ENCODE assay signal across 28 cellular contexts in genomic region chr7:38942431-38943051, GRCh38. TPM values are rescaled to one million over a fixed set of nuclear protein-coding genes. Genes with fewer than 3 reads are reported as not detected.
"Had no signal": no experiment of that assay in that cellular context is flagged by ENCODE, and none has a peak within 500 bp of the region (broad histone marks: within the 10 kb centered on the region; RNA-seq: fewer than 3 reads in every experiment).

No MANE protein-coding gene starts in this region.

- H3K4me1 Mint-ChIP-seq: activated CD4-positive, alpha-beta T cell treated with anti-CD3 and anti-CD28 coated beads, Interleukin-2, amount 10 ng/mL, durations not matched to agents 7 days and 5 days had no signal

- H3K9me3 Mint-ChIP-seq: activated CD4-positive, alpha-beta memory T cell treated with anti-CD3 and anti-CD28 coated beads for 36 hours; activated CD4-positive, alpha-beta T cell treated with anti-CD3 and anti-CD28 coated beads, Interleukin-2, amount 10 ng/mL, durations not matched to agents 7 days and 5 days; activated naive CD4-positive, alpha-beta T cell treated with anti-CD3 and anti-CD28 coated beads, Interleukin-2, amount 50 U/mL, for 72 hours had no signal

- H3K4me1 ChIP-seq: breast epithelium had no signal

- H3K4me3 Mint-ChIP-seq: activated CD4-positive, alpha-beta memory T cell treated with anti-CD3 and anti-CD28 coated beads for 36 hours; activated CD4-positive, alpha-beta T cell treated with anti-CD3 and anti-CD28 coated beads, Interleukin-2, amount 10 ng/mL, durations not matched to agents 7 days and 5 days; activated T-cell treated with anti-CD3 and anti-CD28 coated beads, Interleukin-2, amount 50 U/mL, for 4 hours had no signal

- H3K9ac ChIP-seq: SK-N-SH had no signal

- H3K4me2 ChIP-seq: SK-N-SH had no signal

- ATAC-seq: activated naive CD4-positive, alpha-beta T cell treated with anti-CD3 and anti-CD28 coated beads, Interleukin-2, amount 50 U/mL, for 72 hours; activated T-cell treated with anti-CD3 and anti-CD28 coated beads, Interleukin-2, amount 50 U/mL, for 4 hours; Panc1; Right ventricle myocardium inferior had no signal

- H3K36me3 Mint-ChIP-seq: activated CD4-positive, alpha-beta memory T cell treated with anti-CD3 and anti-CD28 coated beads for 36 hours; activated naive CD4-positive, alpha-beta T cell treated with anti-CD3 and anti-CD28 coated beads, Interleukin-2, amount 50 U/mL, for 72 hours had no signal

- H3K36me3 ChIP-seq: breast epithelium had no signal

- H3K27ac Mint-ChIP-seq: activated CD4-positive, alpha-beta memory T cell treated with anti-CD3 and anti-CD28 coated beads for 36 hours; activated CD4-positive, alpha-beta T cell treated with anti-CD3 and anti-CD28 coated beads, Interleukin-2, amount 10 ng/mL, durations not matched to agents 7 days and 5 days; activated naive CD4-positive, alpha-beta T cell treated with anti-CD3 and anti-CD28 coated beads, Interleukin-2, amount 50 U/mL, for 72 hours had no signal

- H3K27ac ChIP-seq: breast epithelium, VCaP had no signal

- H3K27me3 ChIP-seq: breast epithelium had no signal

- DNase-seq: activated CD4-positive, alpha-beta memory T cell treated with anti-CD3 and anti-CD28 coated beads for 36 hours; activated CD4-positive, alpha-beta T cell treated with anti-CD3 and anti-CD28 coated beads, Interleukin-2, amount 10 ng/mL, durations not matched to agents 7 days and 5 days; activated CD4-positive, CD25-positive, alpha-beta regulatory T cell; activated CD8-positive, alpha-beta memory T cell treated with anti-CD3 and anti-CD28 coated beads for 24 hours; activated effector memory CD4-positive, alpha-beta T cell treated with anti-CD3 and anti-CD28 coated beads, Interleukin-2, amount 50 U/mL, for 16 hours; activated naive CD4-positive, alpha-beta T cell treated with Interleukin-2 at 50 U/mL for 16 hours; activated T-cell treated with anti-CD3 and anti-CD28 coated beads, Interleukin-2, amount 50 U/mL, for 4 hours; caudate nucleus; MM.1S; NCI-H1105 treated with DMSO at 0.1 percent for 48 hours; NCI-H1436 treated with DMSO at 0.1 percent for 48 hours; NCI-H187; NCI-H2081; NCI-H226; NCI-H510A; NCI-H526 treated with DMSO at 0.1 percent for 48 hours; NCI-H82; NK-92 treated with Interleukin-12 subunit alpha and Interleukin-12 subunit beta, amount 100 ng/mL, for 24 hours; OCI-M1; RPMI8226; SK-N-SH; T-helper 1 cell had no signal

- H3K4me3 ChIP-seq: breast epithelium had no signal

- H3K9me3 ChIP-seq: breast epithelium, SK-N-SH had no signal

RNA-seq across cellular contexts. Expression of gene POU6F2, which starts 35.2 kb away (rescaled TPM):
- total RNA-seq: activated CD4-positive, alpha-beta memory T cell treated with anti-CD3 and anti-CD28 coated beads for 36 hours; activated T-cell treated with anti-CD3 and anti-CD28 coated beads, Interleukin-2, amount 50 U/mL, for 4 hours; T-helper 2 cell treated with Interferon-gamma antibody and Interleukin-4, amounts not matched to agents 100 ng/mL and 5 ng/mL, for 36 hours had no signal
